8 cellular contexts compared by ENCODE assay signal in genomic region chr3:123447749-123448502, GRCh38. TPM values are rescaled to one million over a fixed set of nuclear protein-coding genes. Genes with fewer than 3 reads are reported as not detected.
DNase-seq lines count a peak whose midpoint lies in the region; FAIRE-seq and TF ChIP-seq lines count a peak whose summit lies in the region.

No MANE protein-coding gene starts in this region.

- peak overlapping the region; percentile 78 for H3K4me3 Mint-ChIP-seq in activated naive CD8-positive, alpha-beta T cell

- no peak overlapping the region for H3K27ac Mint-ChIP-seq in activated naive CD8-positive, alpha-beta T cell

- H3K9ac ChIP-seq in kidney (ENCODE audit: low read length in 2 of 2): peak overlapping the region in 1 of 2 donors; percentile 26

- peaks cover 66% of the 10 kb centered on the region for H3K27me3 ChIP-seq in MG63

- peaks cover 31% of the 10 kb centered on the region for H3K27me3 Mint-ChIP-seq in activated naive CD8-positive, alpha-beta T cell

- H3K4me3 ChIP-seq in MG63: peak overlapping the region; percentile 16; the same call in 1 of the 2 replicates
- H3K4me3 ChIP-seq in kidney (ENCODE audit: low read length in 2 of 2): peak overlapping the region in 1 of 2 donors; percentile 55

- intact Hi-C loops in kidney (cut with DNase I): no loop called here

- H3K9me3 ChIP-seq in MG63 (no peaks in the 10 kb centered on the region), kidney (ENCODE audit: control insufficient read depth in 1 of 2, low read length in 2 of 2) (no peaks in the 10 kb centered on the region)

- peak; percentile 29 for TF ChIP-seq CTCF in kidney (IDR thresholded peaks at IDR 0.05; ENCODE audit: borderline replicate concordance, extremely low read depth, insufficient read depth)

- peaks cover 1% of the 10 kb centered on the region for H3K4me1 Mint-ChIP-seq in activated naive CD8-positive, alpha-beta T cell (ENCODE audit: low read depth)

- no peak overlapping the region for H3K27ac ChIP-seq in kidney (ENCODE audit: low read depth in 2 of 2, low read length in 2 of 2)

- H3K36me3 ChIP-seq in MG63 (no peaks in the 10 kb centered on the region), kidney (ENCODE audit: control insufficient read depth in 1 of 2, insufficient read depth in 2 of 2, low read length in 2 of 2) (no peaks in the 10 kb centered on the region)

- no peaks in the 10 kb centered on the region for H3K36me3 Mint-ChIP-seq in activated naive CD8-positive, alpha-beta T cell

- H3K9me3 Mint-ChIP-seq in activated naive CD8-positive, alpha-beta T cell (ENCODE audit: low read depth): no peaks in the 10 kb centered on the region

- H3K4me1 ChIP-seq in kidney (ENCODE audit: control insufficient read depth in 1 of 2, insufficient read depth in 1 of 2, low read depth in 1 of 2, low read length in 2 of 2): peaks cover 0 to 5% of the 10 kb centered on the region in 2 donors

- DNase-seq in CD1c-positive myeloid dendritic cell (ENCODE audit: extremely low spot score) (peak; percentile 46), MG63 (peak; percentile 23), kidney (no peak), inferior parietal cortex (ENCODE audit: extremely low spot score) (no peak), NCI-H1092 treated with DMSO at 0.1 percent for 48 hours (lab: John Stamatoyannopoulos, UW) (no peak), DMS53 treated with DMSO at 0.1 percent for 48 hours (lab: John Stamatoyannopoulos, UW; ENCODE audit: unreplicated experiment) (no peak)
- DNase-seq in stimulated activated CD8-positive, alpha-beta memory T cell treated with anti-CD3 and anti-CD28 coated beads, Interleukin-15, amount 100 ng/mL, for 1 hour (ENCODE audit: low read depth): peak; percentile 1

- no peak for FAIRE-seq in kidney (lab: Jason Lieb, UNC)

RNA-seq across cellular contexts. Expression of gene ADCY5, which starts 1.0 kb away (rescaled TPM):
- total RNA-seq in MG63 (2014; rRNA removed; shearing (Covaris generic); ENCODE audit: low replicate concordance): not detected in 2 replicates
- total RNA-seq in kidney: 33.6 TPM
- 7.1 TPM for polyA plus RNA-seq in kidney (ENCODE audit: insufficient read depth, low read depth, low replicate concordance)

Comparison
In these comparisons a context has a peak if more than half of its experiments do, and no peak if none do; other contexts are left out.
1. DNase-seq: peak in CD1c-positive myeloid dendritic cell (single experiment), MG63 (single experiment) and stimulated activated CD8-positive, alpha-beta memory T cell treated with anti-CD3 and anti-CD28 coated beads, Interleukin-15, amount 100 ng/mL, for 1 hour (single experiment); none in kidney (single experiment), inferior parietal cortex (single experiment), NCI-H1092 treated with DMSO at 0.1 percent for 48 hours (single experiment) and DMS53 treated with DMSO at 0.1 percent for 48 hours (single experiment).
2. RNA of gene ADCY5, which starts 1.0 kb away (total RNA-seq): 33.6 TPM in kidney (single experiment); not detected in MG63; every median in the first group is over 10 times any median in the second.